ENCODE assay signal across 21 cellular contexts in the genomic region with DNA sequence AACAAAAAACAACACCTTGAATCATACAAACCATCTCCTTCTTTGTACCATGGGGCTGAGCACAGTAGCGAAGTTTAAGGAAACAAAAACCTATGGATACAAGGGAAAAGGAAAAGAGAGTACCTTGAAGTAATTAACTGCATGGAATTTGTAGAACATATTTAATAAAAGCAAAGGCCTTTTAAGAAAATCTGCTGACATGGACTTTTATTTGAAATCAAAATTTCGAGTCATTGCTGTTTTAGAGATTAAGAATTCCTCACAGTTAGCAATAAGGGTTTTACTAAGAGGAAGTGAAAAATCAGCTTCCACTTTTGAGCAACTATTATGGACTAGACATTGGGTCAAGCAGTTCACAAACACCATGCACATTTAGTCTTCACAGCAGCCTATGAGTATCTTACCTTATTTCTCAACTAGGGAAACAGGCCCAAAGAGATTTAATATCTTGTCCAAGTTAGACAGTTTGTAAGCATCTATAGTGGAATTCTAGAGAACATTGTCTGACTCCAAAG.
"Had no signal": no experiment of that assay in that cellular context is flagged by ENCODE, and none has a peak within 500 bp of the region (broad histone marks: within the 10 kb centered on the region; RNA-seq: fewer than 3 reads in every experiment).

No MANE protein-coding gene starts in this region.

- H2AFZ ChIP-seq: hepatocyte, neural progenitor cell had no signal

- H3K4me2 ChIP-seq: hepatocyte, neural progenitor cell had no signal

- H3K27me3 Mint-ChIP-seq: activated naive CD8-positive, alpha-beta T cell treated with anti-CD3 and anti-CD28 coated beads for 36 hours; naive thymus-derived CD8-positive, alpha-beta T cell; stimulated activated memory B cell treated with anti-CD40 and anti-IgM and Interleukin-4, amounts not matched to agents 10 μg/mL and 1 μg/mL and 100 μg/mL, for 72 hours had no signal

- H3K36me3 ChIP-seq: lower lobe of right lung, neural progenitor cell, transverse colon, vagina had no signal

- H3K9ac ChIP-seq: neural progenitor cell had no signal

- H3K27ac Mint-ChIP-seq: activated naive CD8-positive, alpha-beta T cell treated with anti-CD3 and anti-CD28 coated beads for 36 hours; immature natural killer cell; naive thymus-derived CD8-positive, alpha-beta T cell; neural progenitor cell; stimulated activated memory B cell treated with anti-CD40 and anti-IgM and Interleukin-4, amounts not matched to agents 10 μg/mL and 1 μg/mL and 100 μg/mL, for 72 hours; WTC11 had no signal

- DNase-seq: activated CD4-positive, alpha-beta T cell treated with anti-CD3 and anti-CD28 coated beads, Interleukin-2, amount 50 U/mL, for 48 hours; activated CD8-positive, alpha-beta memory T cell treated with anti-CD3 and anti-CD28 coated beads, Interleukin-2, amount 50 U/mL, for 48 hours; activated naive CD4-positive, alpha-beta T cell treated with Interleukin-2 at 50 U/mL for 16 hours; activated naive CD8-positive, alpha-beta T cell treated with anti-CD3 and anti-CD28 coated beads for 36 hours; activated T-cell treated with anti-CD3 and anti-CD28 coated beads, Interleukin-2, amount 50 U/mL, for 48 hours; central memory CD4-positive, alpha-beta T cell; effector memory CD4-positive, alpha-beta T cell; foreskin melanocyte; immature natural killer cell; lower lobe of right lung; naive thymus-derived CD8-positive, alpha-beta T cell; small intestine; transverse colon had no signal

- H3K4me1 ChIP-seq: lower lobe of right lung, neural progenitor cell, vagina had no signal

- H3K4me3 ChIP-seq: hepatocyte, lower lobe of right lung, neural progenitor cell, transverse colon, vagina had no signal

- H3K9me3 Mint-ChIP-seq: neural progenitor cell; stimulated activated memory B cell treated with anti-CD40 and anti-IgM and Interleukin-4, amounts not matched to agents 10 μg/mL and 1 μg/mL and 100 μg/mL, for 72 hours had no signal

- H3K27ac ChIP-seq: hepatocyte, lower lobe of right lung, neural progenitor cell, transverse colon, vagina had no signal

- ATAC-seq: esophagus mucosa; left lobe of liver; lower lobe of right lung; naive thymus-derived CD8-positive, alpha-beta T cell; sciatic nerve; stimulated activated memory B cell treated with anti-CD40 and anti-IgM and Interleukin-4, amounts not matched to agents 10 μg/mL and 1 μg/mL and 100 μg/mL, for 72 hours; WTC11 had no signal

- H3K4me1 Mint-ChIP-seq: activated naive CD8-positive, alpha-beta T cell treated with anti-CD3 and anti-CD28 coated beads for 36 hours; immature natural killer cell; neural progenitor cell; WTC11 had no signal

- H3K4me3 Mint-ChIP-seq: activated naive CD8-positive, alpha-beta T cell treated with anti-CD3 and anti-CD28 coated beads for 36 hours; immature natural killer cell; naive thymus-derived CD8-positive, alpha-beta T cell; neural progenitor cell; stimulated activated memory B cell treated with anti-CD40 and anti-IgM and Interleukin-4, amounts not matched to agents 10 μg/mL and 1 μg/mL and 100 μg/mL, for 72 hours; WTC11 had no signal

- H3K9me3 ChIP-seq: transverse colon, vagina had no signal

- H3K27me3 ChIP-seq: hepatocyte, neural progenitor cell, transverse colon, vagina had no signal

- H3K36me3 Mint-ChIP-seq: activated naive CD8-positive, alpha-beta T cell treated with anti-CD3 and anti-CD28 coated beads for 36 hours; immature natural killer cell; naive thymus-derived CD8-positive, alpha-beta T cell; neural progenitor cell; stimulated activated memory B cell treated with anti-CD40 and anti-IgM and Interleukin-4, amounts not matched to agents 10 μg/mL and 1 μg/mL and 100 μg/mL, for 72 hours; WTC11 had no signal
